ENCODE assay signal across 8 cellular contexts in genomic region chr1:67535474-67535873, GRCh38.
DNase-seq lines count a peak whose midpoint lies in the region; ATAC-seq and TF ChIP-seq lines count a peak whose summit lies in the region.

No MANE protein-coding gene starts in this region.

- H3K9ac ChIP-seq in neural cell (ENCODE audit: low read length), result no peak overlapping the region

- no peak overlapping the region for H2AFZ ChIP-seq in neural cell (ENCODE audit: low read depth, low read length)

- H3K4me2 ChIP-seq in neural cell (ENCODE audit: low read length), result no peak overlapping the region

- no peaks in the 10 kb centered on the region for H4K20me1 ChIP-seq in neural cell (ENCODE audit: insufficient read depth)

- peak overlapping the region; percentile 42 for H3K27ac Mint-ChIP-seq in type B pancreatic cell

- ATAC-seq in GM18873 (IDR thresholded peaks at IDR 0.05; ENCODE audit: low FRiP score, unreplicated experiment) (peak; percentile 76), HG03175 (IDR thresholded peaks at IDR 0.05; ENCODE audit: unreplicated experiment) (peak; percentile 85)

- H3F3A ChIP-seq in neural cell (ENCODE audit: insufficient read depth, low read length, poor library complexity, severe bottlenecking), result no peaks in the 10 kb centered on the region

- H3K36me3 ChIP-seq in neural cell (ENCODE audit: insufficient read depth, low read length), result no peaks in the 10 kb centered on the region

- no peaks in the 10 kb centered on the region for H3K9me2 ChIP-seq in neural cell (ENCODE audit: insufficient read depth, low read length)

- H3K4me1 Mint-ChIP-seq in type B pancreatic cell (ENCODE audit: unreplicated experiment), result peaks cover 18% of the 10 kb centered on the region

- H3K9me3 Mint-ChIP-seq in type B pancreatic cell, result no peaks in the 10 kb centered on the region

- no peak for TF ChIP-seq EP300 in neural cell (conservative IDR thresholded peaks at IDR 0.05; ENCODE audit: poor library complexity, severe bottlenecking)

- H3K9me3 ChIP-seq in neural cell (ENCODE audit: low read length), result no peaks in the 10 kb centered on the region

- DNase-seq in NCI-H82 (lab: John Stamatoyannopoulos, UW), result peak; percentile 73
- peak; percentile 70 for DNase-seq in activated CD8-positive, alpha-beta memory T cell treated with anti-CD3 and anti-CD28 coated beads, Interleukin-2, amount 50 U/mL, for 48 hours
- peak; percentile 92 for DNase-seq in fibroblast of pulmonary artery (ENCODE audit: low read depth)
- DNase-seq in type B pancreatic cell (ENCODE audit: extremely low spot score, unreplicated experiment), result peak; percentile 72

- H3K79me2 ChIP-seq in neural cell (replicated peaks; ENCODE audit: insufficient read depth, low read length), result no peaks in the 10 kb centered on the region

- no peak overlapping the region for H3K4me3 ChIP-seq in fibroblast of pulmonary artery (replicated peaks; ENCODE audit: low read depth, low read length)
- H3K4me3 ChIP-seq in neural cell (ENCODE audit: low read length), result no peak overlapping the region

- H3K27ac ChIP-seq in C4-2B (no peak overlapping the region), neural cell (ENCODE audit: low read length) (no peak overlapping the region)

- H3K27me3 Mint-ChIP-seq in type B pancreatic cell, result no peaks in the 10 kb centered on the region

- TF ChIP-seq RAD21 in neural cell (conservative IDR thresholded peaks at IDR 0.05), result peak; percentile 48

- H3K27me3 ChIP-seq in neural cell (ENCODE audit: insufficient read depth, low read depth, low read length), result no peaks in the 10 kb centered on the region

- TF ChIP-seq CTCF in C4-2B (conservative IDR thresholded peaks at IDR 0.05), result peak; percentile 98
- peak; percentile 100 for TF ChIP-seq CTCF in fibroblast of pulmonary artery (IDR thresholded peaks at IDR 0.05; ENCODE audit: low read length, missing control alignments)
- peak; percentile 61 for TF ChIP-seq CTCF in neural cell (IDR thresholded peaks at IDR 0.05; ENCODE audit: poor library complexity, severe bottlenecking)
- TF ChIP-seq CTCF in type B pancreatic cell (conservative IDR thresholded peaks at IDR 0.05), result peak; percentile 80

- no peaks in the 10 kb centered on the region for H3K36me3 Mint-ChIP-seq in type B pancreatic cell

- no peak overlapping the region for H3K4me3 Mint-ChIP-seq in type B pancreatic cell

TF ChIP-seq in neural cell, 6 proteins besides CTCF, POLR2A, EP300 and RAD21:
- TF ChIP-seq MXI1 (conservative IDR thresholded peaks at IDR 0.05; ENCODE audit: poor library complexity, severe bottlenecking), result no peak
- peak; percentile 61 for TF ChIP-seq SMC3 (conservative IDR thresholded peaks at IDR 0.05; ENCODE audit: poor library complexity)
TF ChIP-seq in neural cell: peak in this region for 1.
